2 cellular contexts compared by ENCODE assay signal in genomic region chr1:16893796-16894195, GRCh38. TPM values are rescaled to one million over a fixed set of nuclear protein-coding genes. Genes with fewer than 3 reads are reported as not detected.
"Had no signal": no experiment of that assay in that cellular context is flagged by ENCODE, and none has a peak within 500 bp of the region (broad histone marks: within the 10 kb centered on the region; RNA-seq: fewer than 3 reads in every experiment).

No MANE protein-coding gene starts in this region.

RNA-seq across cellular contexts. Expression of gene RNU1-2, which starts 2.0 kb away (rescaled TPM):
- total RNA-seq: M059J had no signal
- polyA plus RNA-seq: IgD-negative memory B cell had no signal
